In the genomic region with DNA sequence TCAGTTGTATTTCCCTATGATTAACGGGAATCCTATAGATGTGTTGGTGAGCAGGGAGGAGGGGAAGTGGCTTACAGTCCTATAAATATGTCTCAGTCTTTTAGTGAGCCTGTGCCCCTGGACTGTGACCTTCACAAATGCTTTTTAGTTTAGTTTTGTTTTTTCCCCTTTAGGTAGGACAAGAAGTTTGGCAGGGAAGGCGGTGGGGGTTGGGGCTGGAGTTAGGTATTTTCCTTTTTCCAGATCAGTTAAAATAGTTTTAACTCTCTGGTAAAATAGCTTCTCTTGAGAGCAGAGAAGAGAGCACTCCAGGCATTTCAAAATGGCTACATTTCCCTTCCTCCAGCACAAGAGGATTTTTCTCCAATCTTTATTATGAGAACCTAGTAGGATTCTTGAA, we compare ENCODE assay signal across 29 cellular contexts.
"Had no signal": no experiment of that assay in that cellular context is flagged by ENCODE, and none has a peak within 500 bp of the region (broad histone marks: within the 10 kb centered on the region; RNA-seq: fewer than 3 reads in every experiment).

No MANE protein-coding gene starts in this region.

- H3K27ac ChIP-seq: brain microvascular endothelial cell, coronary artery, dorsolateral prefrontal cortex, esophagus muscularis mucosa, gastroesophageal sphincter, VCaP had no signal

- H3K9me3 Mint-ChIP-seq: activated CD4-positive, alpha-beta T cell treated with anti-CD3 and anti-CD28 coated beads, Interleukin-2, amount 10 ng/mL, durations not matched to agents 7 days and 5 days; dendritic cell treated with granulocyte-macrophage colony-stimulating factor and Interleukin-4, amounts not matched to agents 40 ng/mL and 50 ng/mL, for 4 days had no signal

- H3K9me3 ChIP-seq: esophagus muscularis mucosa, gastroesophageal sphincter had no signal

- H3K4me3 ChIP-seq: coronary artery, dorsolateral prefrontal cortex, esophagus muscularis mucosa, gastroesophageal sphincter had no signal

- DNase-seq: activated CD4-positive, alpha-beta memory T cell treated with anti-CD3 and anti-CD28 coated beads, Interleukin-2, amount 10 ng/mL, durations not matched to agents 7 days and 5 days; activated CD4-positive, alpha-beta T cell treated with anti-CD3 and anti-CD28 coated beads for 1 hour; activated CD4-positive, alpha-beta T cell treated with anti-CD3 and anti-CD28 coated beads for 4 hours; activated CD4-positive, alpha-beta T cell treated with anti-CD3 and anti-CD28 coated beads, Interleukin-2, amount 10 ng/mL, durations not matched to agents 7 days and 5 days; activated CD4-positive, alpha-beta T cell treated with anti-CD3 and anti-CD28 coated beads, Interleukin-2, amount 50 U/mL, for 4 hours; activated CD8-positive, alpha-beta memory T cell treated with anti-CD3 and anti-CD28 coated beads, Interleukin-2, amount 50 U/mL, for 48 hours; activated effector memory CD4-positive, alpha-beta T cell treated with Interleukin-2 at 50 U/mL for 16 hours; activated gamma-delta T cell treated with Interleukin-2 at 50 U/mL for 16 hours; activated naive CD4-positive, alpha-beta T cell treated with anti-CD3 and anti-CD28 coated beads, Interleukin-2, amount 50 U/mL, for 16 hours; activated naive CD4-positive, alpha-beta T cell treated with Interleukin-2 at 50 U/mL for 16 hours; activated T-cell treated with anti-CD3 and anti-CD28 coated beads for 4 hours; activated T-cell treated with anti-CD3 and anti-CD28 coated beads, Interleukin-2, amount 50 U/mL, for 4 hours; amniotic stem cell; anterior cingulate cortex; brain microvascular endothelial cell; dorsolateral prefrontal cortex; effector memory CD8-positive, alpha-beta T cell; erythroblast; foreskin melanocyte; T-helper 2 cell had no signal

- H3K4me1 ChIP-seq: esophagus muscularis mucosa, gastroesophageal sphincter had no signal

- H3K27me3 ChIP-seq: brain microvascular endothelial cell, dorsolateral prefrontal cortex, esophagus muscularis mucosa, gastroesophageal sphincter had no signal

- H3K4me1 Mint-ChIP-seq: activated CD4-positive, alpha-beta memory T cell treated with anti-CD3 and anti-CD28 coated beads, Interleukin-2, amount 10 ng/mL, durations not matched to agents 7 days and 5 days; activated CD4-positive, alpha-beta T cell treated with anti-CD3 and anti-CD28 coated beads, Interleukin-2, amount 10 ng/mL, durations not matched to agents 7 days and 5 days; activated T-helper 17 cell treated with anti-CD3 and anti-CD28 coated beads, Interleukin-2, amount 50 U/mL, for 72 hours; central memory CD8-positive, alpha-beta T cell; WTC11 had no signal

- ATAC-seq: activated T-cell treated with anti-CD3 and anti-CD28 coated beads, Interleukin-2, amount 50 U/mL, for 4 hours; activated T-helper 17 cell treated with anti-CD3 and anti-CD28 coated beads, Interleukin-2, amount 50 U/mL, for 72 hours; effector memory CD8-positive, alpha-beta T cell; gastroesophageal sphincter; WTC11 had no signal

- H3K27me3 Mint-ChIP-seq: activated CD4-positive, alpha-beta memory T cell treated with anti-CD3 and anti-CD28 coated beads, Interleukin-2, amount 10 ng/mL, durations not matched to agents 7 days and 5 days; activated CD4-positive, alpha-beta T cell treated with anti-CD3 and anti-CD28 coated beads, Interleukin-2, amount 10 ng/mL, durations not matched to agents 7 days and 5 days; activated naive CD8-positive, alpha-beta T cell; activated T-helper 17 cell treated with anti-CD3 and anti-CD28 coated beads, Interleukin-2, amount 50 U/mL, for 72 hours; central memory CD8-positive, alpha-beta T cell; dendritic cell treated with granulocyte-macrophage colony-stimulating factor and Interleukin-4, amounts not matched to agents 40 ng/mL and 50 ng/mL, for 4 days; effector memory CD8-positive, alpha-beta T cell had no signal

- H3K27ac Mint-ChIP-seq: activated CD4-positive, alpha-beta memory T cell treated with anti-CD3 and anti-CD28 coated beads, Interleukin-2, amount 10 ng/mL, durations not matched to agents 7 days and 5 days; activated CD4-positive, alpha-beta T cell treated with anti-CD3 and anti-CD28 coated beads, Interleukin-2, amount 10 ng/mL, durations not matched to agents 7 days and 5 days; activated naive CD8-positive, alpha-beta T cell; activated T-helper 17 cell treated with anti-CD3 and anti-CD28 coated beads, Interleukin-2, amount 50 U/mL, for 72 hours; dendritic cell treated with granulocyte-macrophage colony-stimulating factor and Interleukin-4, amounts not matched to agents 40 ng/mL and 50 ng/mL, for 4 days; effector memory CD8-positive, alpha-beta T cell; WTC11 had no signal

- H3K36me3 Mint-ChIP-seq: activated naive CD8-positive, alpha-beta T cell; WTC11 had no signal

- H3K4me3 Mint-ChIP-seq: activated CD4-positive, alpha-beta memory T cell treated with anti-CD3 and anti-CD28 coated beads, Interleukin-2, amount 10 ng/mL, durations not matched to agents 7 days and 5 days; activated CD4-positive, alpha-beta T cell treated with anti-CD3 and anti-CD28 coated beads, Interleukin-2, amount 10 ng/mL, durations not matched to agents 7 days and 5 days; activated naive CD8-positive, alpha-beta T cell; activated T-cell treated with anti-CD3 and anti-CD28 coated beads, Interleukin-2, amount 50 U/mL, for 4 hours; activated T-helper 17 cell treated with anti-CD3 and anti-CD28 coated beads, Interleukin-2, amount 50 U/mL, for 72 hours; central memory CD8-positive, alpha-beta T cell; dendritic cell treated with granulocyte-macrophage colony-stimulating factor and Interleukin-4, amounts not matched to agents 40 ng/mL and 50 ng/mL, for 4 days; effector memory CD8-positive, alpha-beta T cell; WTC11 had no signal

- H3K36me3 ChIP-seq: brain microvascular endothelial cell, esophagus muscularis mucosa, gastroesophageal sphincter had no signal
